Comparison of ENCODE assay signal across 16 cellular contexts in the genomic region with DNA sequence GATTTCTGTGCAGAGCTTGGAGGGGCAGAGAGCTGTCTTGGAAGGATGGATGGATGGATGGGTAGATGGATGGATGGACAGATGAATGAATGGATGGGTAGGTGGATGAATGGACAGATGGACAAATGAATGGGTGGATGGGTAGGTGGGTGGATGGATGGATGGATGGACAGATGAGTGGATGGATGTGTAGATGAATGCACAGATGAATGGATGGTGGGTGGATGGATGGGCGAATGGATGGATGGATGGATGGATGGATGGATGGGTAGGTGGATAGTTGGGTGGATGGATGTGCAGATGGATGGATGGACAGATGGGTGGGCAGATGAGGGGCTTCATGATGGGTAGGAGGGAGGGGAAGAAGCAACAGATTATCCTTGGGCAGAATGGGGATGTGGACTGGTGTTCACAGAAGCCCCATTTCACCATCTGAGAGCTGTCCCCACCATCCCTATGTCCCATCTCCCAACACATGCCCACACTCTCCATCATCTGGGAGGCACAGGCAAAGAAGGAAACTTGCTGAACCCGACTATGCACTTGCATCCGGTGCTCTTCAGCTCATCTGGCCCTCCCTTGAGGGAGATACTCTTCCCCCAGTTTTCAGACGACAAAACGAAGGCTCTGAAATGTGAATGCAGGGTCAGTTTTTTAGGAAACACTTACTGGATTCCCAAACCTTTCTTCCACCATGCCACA.
"Had no signal": no experiment of that assay in that cellular context is flagged by ENCODE, and none has a peak within 500 bp of the region (broad histone marks: within the 10 kb centered on the region; RNA-seq: fewer than 3 reads in every experiment).

No MANE protein-coding gene starts in this region.

- H3K4me1 ChIP-seq: colonic mucosa, parathyroid adenoma, tibial artery had no signal

- H3K36me3 ChIP-seq: colonic mucosa had no signal

- H3K27me3 Mint-ChIP-seq: activated CD4-positive, alpha-beta T cell treated with anti-CD3 and anti-CD28 coated beads, Interleukin-2, amount 10 ng/mL, durations not matched to agents 7 days and 5 days; activated CD8-positive, alpha-beta memory T cell treated with anti-CD3 and anti-CD28 coated beads, Interleukin-2, amount 10 ng/mL, durations not matched to agents 7 days and 5 days; activated naive CD4-positive, alpha-beta T cell treated with anti-CD3 and anti-CD28 coated beads, Interleukin-2, amount 10 ng/mL, durations not matched to agents 7 days and 5 days had no signal

- H3K9me3 ChIP-seq: colonic mucosa, heart right ventricle, tibial artery had no signal

- FAIRE-seq: TTC549 had no signal

- H3K4me3 ChIP-seq: colonic mucosa, heart right ventricle, skin epidermis, tibial artery had no signal

- H3K27me3 ChIP-seq: colonic mucosa, heart right ventricle, tibial artery had no signal

- ATAC-seq: activated CD8-positive, alpha-beta memory T cell treated with anti-CD3 and anti-CD28 coated beads, Interleukin-2, amount 10 ng/mL, durations not matched to agents 7 days and 5 days; heart right ventricle; left ventricle myocardium superior; SK-N-SH treated with all-trans-retinoic acid at 6 μM for 48 hours had no signal

- H3K27ac ChIP-seq: colonic mucosa, parathyroid adenoma, tibial artery had no signal

- H3K27ac Mint-ChIP-seq: activated CD8-positive, alpha-beta memory T cell treated with anti-CD3 and anti-CD28 coated beads, Interleukin-2, amount 10 ng/mL, durations not matched to agents 7 days and 5 days; activated naive CD4-positive, alpha-beta T cell treated with anti-CD3 and anti-CD28 coated beads, Interleukin-2, amount 10 ng/mL, durations not matched to agents 7 days and 5 days had no signal

- DNase-seq: activated CD4-positive, alpha-beta T cell treated with anti-CD3 and anti-CD28 coated beads, Interleukin-2, amount 10 ng/mL, durations not matched to agents 7 days and 5 days; activated CD4-positive, CD25-positive, alpha-beta regulatory T cell; activated CD8-positive, alpha-beta memory T cell treated with anti-CD3 and anti-CD28 coated beads, Interleukin-2, amount 10 ng/mL, durations not matched to agents 7 days and 5 days; activated naive CD4-positive, alpha-beta T cell treated with anti-CD3 and anti-CD28 coated beads, Interleukin-2, amount 10 ng/mL, durations not matched to agents 7 days and 5 days; colonic mucosa; foreskin melanocyte; heart right ventricle; mesenchymal stem cell; retina; T-helper 2 cell; tibial artery had no signal

- H3K4me3 Mint-ChIP-seq: activated CD4-positive, alpha-beta T cell treated with anti-CD3 and anti-CD28 coated beads, Interleukin-2, amount 10 ng/mL, durations not matched to agents 7 days and 5 days; activated CD8-positive, alpha-beta memory T cell treated with anti-CD3 and anti-CD28 coated beads, Interleukin-2, amount 10 ng/mL, durations not matched to agents 7 days and 5 days; activated naive CD4-positive, alpha-beta T cell treated with anti-CD3 and anti-CD28 coated beads, Interleukin-2, amount 10 ng/mL, durations not matched to agents 7 days and 5 days had no signal

- H3K9me3 Mint-ChIP-seq: activated CD4-positive, alpha-beta T cell treated with anti-CD3 and anti-CD28 coated beads, Interleukin-2, amount 10 ng/mL, durations not matched to agents 7 days and 5 days; activated naive CD4-positive, alpha-beta T cell treated with anti-CD3 and anti-CD28 coated beads, Interleukin-2, amount 10 ng/mL, durations not matched to agents 7 days and 5 days had no signal
